17 cellular contexts compared by ENCODE assay signal in genomic region chr6:42066156-42066555, GRCh38. TPM values are rescaled to one million over a fixed set of nuclear protein-coding genes. Genes with fewer than 3 reads are reported as not detected.
DNase-seq lines count a peak whose midpoint lies in the region; ATAC-seq, FAIRE-seq and TF ChIP-seq lines count a peak whose summit lies in the region.
"Had no signal": no experiment of that assay in that cellular context is flagged by ENCODE, and none has a peak within 500 bp of the region (broad histone marks: within the 10 kb centered on the region; RNA-seq: fewer than 3 reads in every experiment).

No MANE protein-coding gene starts in this region.

- no peak overlapping the region for H2BK120ac ChIP-seq in H9 (ENCODE audit: low read depth, low read length, poor library complexity, severe bottlenecking)

- no peak overlapping the region for H4K91ac ChIP-seq in H9 (ENCODE audit: insufficient read length, low read depth, low read length)

- H3K18ac ChIP-seq in H9 (ENCODE audit: insufficient read length, low read depth, low read length), result no peak overlapping the region

- no peak overlapping the region for H2AFZ ChIP-seq in H9 (ENCODE audit: low read length)

- no peaks in the 10 kb centered on the region for H3K23me2 ChIP-seq in H9 (ENCODE audit: insufficient read length, low read depth, low read length, poor library complexity, severe bottlenecking)

- H2BK12ac ChIP-seq in H9 (ENCODE audit: insufficient read length, low read depth, low read length), result no peak overlapping the region

- H4K8ac ChIP-seq in H9 (replicated peaks; ENCODE audit: insufficient read length, low read depth, low read length), result no peak overlapping the region

- H3K27ac Mint-ChIP-seq in H9, result 0 out of 7 replicates have a peak overlapping the region, but pooled peaks of 2 of the 3 experiments have one; percentile 37 to 71
- H3K27ac Mint-ChIP-seq: CD14-positive monocyte; CD8-positive, alpha-beta T cell; HFFc6 had no signal

- H3K9me3 ChIP-seq in left ventricle myocardium inferior (replicated peaks) (no peaks in the 10 kb centered on the region), heart left ventricle (no peaks in the 10 kb centered on the region), H9 (ENCODE audit: control insufficient read depth, low read depth, low read length) (no peaks in the 10 kb centered on the region)
- H3K9me3 ChIP-seq: A549 had no signal

- H4K5ac ChIP-seq in H9 (ENCODE audit: insufficient read length, low read depth, low read length), result no peak overlapping the region

- peaks cover 14 to 53% (median 42%) of the 10 kb centered on the region in 3 experiments for H3K36me3 Mint-ChIP-seq in H9 (ENCODE audit: insufficient read depth in 1 of 3, low read depth in 3 of 3)

- DNase-seq in left ventricle myocardium inferior (no peak), heart left ventricle (no peak), H9 (no peak), medulla oblongata (ENCODE audit: extremely low spot score) (peak; percentile 37), retina (no peak), D721Med (ENCODE audit: insufficient read length, low spot score) (no peak)
- DNase-seq: CD8-positive, alpha-beta T cell; COR-L47; DND-41; GDM1; GOT3; HCEC 1CT; HFFc6 had no signal

- H3K9ac ChIP-seq in H9 (ENCODE audit: extremely low read depth, insufficient read length, low read length), result no peak overlapping the region

- no peak overlapping the region for H3K4ac ChIP-seq in H9 (ENCODE audit: low read depth, low read length)

- WGBS in heart left ventricle, 4 donors, result 94 to 96% (median 95%) methylated on average over 8 to 12 of the region's 12 CpGs
- WGBS in H9 (ENCODE audit: extremely low coverage, insufficient read length, low lambda C conversion rate), result no CpG with 5 or more reads among the region's 12 CpGs

- no peak overlapping the region for H3K4me3 Mint-ChIP-seq in H9
- H3K4me3 Mint-ChIP-seq: CD14-positive monocyte; CD8-positive, alpha-beta T cell; HFFc6 had no signal

- TF ChIP-seq CTCF in left ventricle myocardium inferior (IDR thresholded peaks at IDR 0.05; ENCODE audit: borderline replicate concordance) (no peak), heart left ventricle (IDR thresholded peaks at IDR 0.05) (no peak), H9 (conservative IDR thresholded peaks at IDR 0.05) (no peak), D721Med (IDR thresholded peaks at IDR 0.05; ENCODE audit: insufficient read depth, missing control alignments) (no peak)

- H3K79me1 ChIP-seq in H9 (ENCODE audit: insufficient read depth, low read depth, low read length, poor library complexity, severe bottlenecking), result no peaks in the 10 kb centered on the region

- no peaks in the 10 kb centered on the region for H3K79me2 ChIP-seq in H9 (ENCODE audit: insufficient read depth, low read length)

- no peaks in the 10 kb centered on the region for H4K20me1 ChIP-seq in H9 (ENCODE audit: control insufficient read depth, insufficient read depth, insufficient read length)

- no peak overlapping the region for H3K4me2 ChIP-seq in H9 (ENCODE audit: insufficient read depth, insufficient read length, low read length)
- H3K4me2 ChIP-seq: A549 had no signal

- H3K27me3 Mint-ChIP-seq in H9 (ENCODE audit: low read depth), result no peaks in the 10 kb centered on the region

- no peaks in the 10 kb centered on the region; a peak in 1 of 4 replicates for H3K4me1 Mint-ChIP-seq in H9
- H3K4me1 Mint-ChIP-seq: CD14-positive monocyte had no signal

- no peaks in the 10 kb centered on the region for H3K27me3 ChIP-seq in left ventricle myocardium inferior (ENCODE audit: low read depth)
- H3K27me3 ChIP-seq in heart left ventricle, result no peaks in the 10 kb centered on the region
- H3K27me3 ChIP-seq in H9 (ENCODE audit: insufficient read depth, low read length), result no peaks in the 10 kb centered on the region

- no peak overlapping the region for H3T11ph ChIP-seq in H9 (ENCODE audit: low read length)

- H2BK20ac ChIP-seq in H9 (ENCODE audit: low read depth, low read length, poor library complexity, severe bottlenecking), result no peak overlapping the region

- no peak for TF ChIP-seq POLR2A in heart left ventricle (IDR thresholded peaks at IDR 0.05)

- no peak overlapping the region for H2AK5ac ChIP-seq in H9 (ENCODE audit: insufficient read length, low read length)

- H3K36me3 ChIP-seq in left ventricle myocardium inferior (peaks cover 100% of the 10 kb centered on the region), heart left ventricle (peaks cover 0 to 100% (median 98%) of the 10 kb centered on the region in 9 donors)

- no peak overlapping the region; the same call in 1 of the 2 replicates for H3K14ac ChIP-seq in H9 (ENCODE audit: insufficient read depth, low read length)

- H3K23ac ChIP-seq in H9 (ENCODE audit: insufficient read length, low read depth, low read length), result no peak overlapping the region

- H3K27ac ChIP-seq in left ventricle myocardium inferior (replicated peaks) (peak overlapping the region; percentile 90), heart left ventricle (peak overlapping the region in 5 of 12 donors; percentile 72 to 89 (median 80)), H9 (ENCODE audit: insufficient read length, low read depth, low read length) (no peak overlapping the region)
- H3K27ac ChIP-seq: A549 had no signal

- no peak for FAIRE-seq in D721Med (lab: Jason Lieb, UNC)
- FAIRE-seq: A549, GM12892, HTR-8/SVneo had no signal

- no peak overlapping the region for H3K56ac ChIP-seq in H9 (ENCODE audit: insufficient read length, low read depth, low read length)

- intact Hi-C loops in left ventricle myocardium inferior (cut with micrococcal nuclease), result no loop called here
- intact Hi-C loops in heart left ventricle (cut with DNase I), result no loop called here

- no peak for ATAC-seq in heart left ventricle
- ATAC-seq: A549; CD8-positive, alpha-beta T cell had no signal

- H2BK5ac ChIP-seq in H9 (ENCODE audit: insufficient read length, low read length), result no peak overlapping the region

- H3K4me1 ChIP-seq in left ventricle myocardium inferior (peaks cover 41% of the 10 kb centered on the region), heart left ventricle (peaks cover 0 to 29% (median 6%) of the 10 kb centered on the region in 12 donors), H9 (ENCODE audit: insufficient read depth, low read length) (no peaks in the 10 kb centered on the region)
- H3K4me1 ChIP-seq: A549 had no signal

- H2BK15ac ChIP-seq in H9 (ENCODE audit: low read depth, low read length), result no peak overlapping the region

- no peaks in the 10 kb centered on the region for H3K9me3 Mint-ChIP-seq in H9
- H3K9me3 Mint-ChIP-seq: CD14-positive monocyte; CD8-positive, alpha-beta T cell; HFFc6 had no signal

- H3K4me3 ChIP-seq in left ventricle myocardium inferior (no peak overlapping the region), heart left ventricle (no peak overlapping the region)
- H3K4me3 ChIP-seq: A549 had no signal

RNA-seq across cellular contexts. Expression of gene TAF8, which starts 15.8 kb away (rescaled TPM):
- total RNA-seq in left ventricle myocardium inferior (28.5 TPM), heart left ventricle (10 to 100 TPM; 24.4 to 38.7 (median 28.4) TPM), H9 (2021) (30.4 and 32.9 TPM in 2 replicates)
- 10 to 100 TPM; 18.5 to 24.7 TPM for polyA plus RNA-seq in heart left ventricle
